39 cellular contexts compared by ENCODE assay signal in genomic region chrX:40564447-40564846, GRCh38. TPM values are rescaled to one million over a fixed set of nuclear protein-coding genes. Genes with fewer than 3 reads are reported as not detected.
"Had no signal": no experiment of that assay in that cellular context is flagged by ENCODE, and none has a peak within 500 bp of the region (broad histone marks: within the 10 kb centered on the region; RNA-seq: fewer than 3 reads in every experiment).

No MANE protein-coding gene starts in this region.

- H3K4me3 ChIP-seq: MG63 had no signal

- H3K9me3 ChIP-seq: MG63 had no signal

- DNase-seq: Karpas-422, Kasumi-1, MG63, MM.1S, MV-4-11, NCI-H1048, NCI-H1092, NCI-H1092 treated with DMSO at 0.1 percent for 48 hours, NCI-H1105, NCI-H1105 treated with DMSO at 0.1 percent for 48 hours, NCI-H1417, NCI-H1417 treated with DMSO at 0.1 percent for 48 hours, NCI-H1436, NCI-H1436 treated with DMSO at 0.1 percent for 48 hours, NCI-H146, NCI-H1694, NCI-H1694 treated with DMSO at 0.1 percent for 48 hours, NCI-H187, NCI-H187 treated with DMSO at 0.1 percent for 48 hours, NCI-H1930, NCI-H2029, NCI-H2029 treated with DMSO at 0.1 percent for 48 hours, NCI-H2081, NCI-H2081 treated with DMSO at 0.1 percent for 48 hours, NCI-H2107, NCI-H2171, NCI-H2171 treated with DMSO at 0.1 percent for 48 hours, NCI-H2227 treated with DMSO at 0.1 percent for 48 hours, NCI-H226, NCI-H345, NCI-H446, NCI-H446 treated with DMSO at 0.1 percent for 48 hours, NCI-H510A, NCI-H510A treated with DMSO at 0.1 percent for 48 hours, NCI-H524 had no signal

- H3K36me3 ChIP-seq: MG63 had no signal

- H3K27me3 ChIP-seq: MG63 had no signal

RNA-seq across cellular contexts. Expression of gene MPC1L, which starts 58.8 kb away (rescaled TPM):
- total RNA-seq: LHCN-M2, M059J, MCF 10A, NCI-H460 had no signal
